In the genomic region with DNA sequence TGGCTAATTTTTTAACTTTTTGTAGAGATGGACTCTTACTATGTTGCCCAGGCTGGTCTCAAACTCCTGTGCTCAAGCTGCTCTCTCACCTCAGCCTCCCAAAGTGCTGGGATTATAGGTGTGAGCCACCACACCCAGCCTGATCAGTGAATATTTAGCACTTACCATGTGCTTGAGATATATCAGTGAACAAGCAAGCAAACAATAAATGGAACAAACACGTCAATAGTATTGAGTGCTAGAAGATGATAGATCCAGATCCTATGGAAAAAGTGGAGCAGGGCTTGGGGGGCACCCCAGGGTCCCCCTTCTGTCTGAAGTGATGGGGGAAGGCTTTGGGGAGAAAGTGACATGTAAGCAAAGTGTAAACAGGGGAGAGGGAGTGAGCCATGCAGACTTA, we compare ENCODE assay signal across 23 cellular contexts.
DNase-seq lines count a peak whose midpoint lies in the region; TF ChIP-seq lines count a peak whose summit lies in the region.
"Had no signal": no experiment of that assay in that cellular context is flagged by ENCODE, and none has a peak within 500 bp of the region (broad histone marks: within the 10 kb centered on the region; RNA-seq: fewer than 3 reads in every experiment).

No MANE protein-coding gene starts in this region.

- no peak for TF ChIP-seq EP300 in sigmoid colon (IDR thresholded peaks at IDR 0.05)

- H3K9me3 ChIP-seq in sigmoid colon = no peaks in the 10 kb centered on the region
- H3K9me3 ChIP-seq: BE2C, BLaER1 had no signal

- intact Hi-C loops in activated CD4-positive, alpha-beta T cell treated with anti-CD3 and anti-CD28 coated beads, Interleukin-2, amount 10 ng/mL, durations not matched to agents 24 days and 14 days (cut with micrococcal nuclease) = no loop called here
- intact Hi-C loops in sigmoid colon (cut with DNase I) = no loop called here

- CTCF ChIA-PET in RWPE1 (lab: Yijun Ruan, JAX) = no interaction called here

- POLR2A ChIA-PET in RWPE1 (lab: Yijun Ruan, JAX; ENCODE audit: low non-redundant PET) = no interaction called here

- 91 to 93% methylated on average over 1 of the region's 1 CpG for WGBS in sigmoid colon, 2 donors

- TF ChIP-seq CTCF in RWPE1 (conservative IDR thresholded peaks at IDR 0.05; ENCODE audit: low read depth) = no peak
- no peak for TF ChIP-seq CTCF in sigmoid colon (IDR thresholded peaks at IDR 0.05)

- no peaks in the 10 kb centered on the region for H3K9me3 Mint-ChIP-seq in activated CD4-positive, alpha-beta T cell treated with anti-CD3 and anti-CD28 coated beads, Interleukin-2, amount 10 ng/mL, durations not matched to agents 24 days and 14 days
- H3K9me3 Mint-ChIP-seq: CD14-positive monocyte; CD4-positive, alpha-beta memory T cell; CD4-positive, CD25-positive, alpha-beta regulatory T cell; CD8-positive, alpha-beta memory T cell had no signal

- no peaks in the 10 kb centered on the region for H3K4me1 Mint-ChIP-seq in activated CD4-positive, alpha-beta T cell treated with anti-CD3 and anti-CD28 coated beads, Interleukin-2, amount 10 ng/mL, durations not matched to agents 24 days and 14 days
- H3K4me1 Mint-ChIP-seq: CD14-positive monocyte; CD4-positive, alpha-beta memory T cell; CD8-positive, alpha-beta memory T cell had no signal

- no peak for TF ChIP-seq POLR2A in sigmoid colon (IDR thresholded peaks at IDR 0.05)

- peaks cover 25 to 84% (median 29%) of the 10 kb centered on the region in 4 donors for H3K36me3 ChIP-seq in sigmoid colon
- H3K36me3 ChIP-seq: BE2C, BLaER1 had no signal

- no peak overlapping the region for H3K4me3 ChIP-seq in sigmoid colon
- H3K4me3 ChIP-seq: BLaER1, GM12878 had no signal

- no peaks in the 10 kb centered on the region for H3K36me3 Mint-ChIP-seq in activated CD4-positive, alpha-beta T cell treated with anti-CD3 and anti-CD28 coated beads, Interleukin-2, amount 10 ng/mL, durations not matched to agents 24 days and 14 days (ENCODE audit: low read depth)
- H3K36me3 Mint-ChIP-seq: CD4-positive, alpha-beta memory T cell; CD4-positive, CD25-positive, alpha-beta regulatory T cell; CD8-positive, alpha-beta memory T cell had no signal

- H3K27me3 Mint-ChIP-seq in activated CD4-positive, alpha-beta T cell treated with anti-CD3 and anti-CD28 coated beads, Interleukin-2, amount 10 ng/mL, durations not matched to agents 24 days and 14 days = no peaks in the 10 kb centered on the region
- H3K27me3 Mint-ChIP-seq: CD4-positive, alpha-beta memory T cell; CD4-positive, CD25-positive, alpha-beta regulatory T cell; CD8-positive, alpha-beta memory T cell had no signal

- peak overlapping the region; percentile 11 for H3K27ac Mint-ChIP-seq in activated CD4-positive, alpha-beta T cell treated with anti-CD3 and anti-CD28 coated beads, Interleukin-2, amount 10 ng/mL, durations not matched to agents 24 days and 14 days
- H3K27ac Mint-ChIP-seq: CD14-positive monocyte; CD4-positive, alpha-beta memory T cell; CD4-positive, CD25-positive, alpha-beta regulatory T cell; CD8-positive, alpha-beta memory T cell had no signal

- DNase-seq in activated CD4-positive, alpha-beta T cell treated with anti-CD3 and anti-CD28 coated beads, Interleukin-2, amount 10 ng/mL, durations not matched to agents 24 days and 14 days = no peak
- no peak for DNase-seq in activated CD4-positive, alpha-beta T cell treated with anti-CD3 and anti-CD28 coated beads for 1 hour
- DNase-seq in RWPE1 (ENCODE audit: low spot score) (no peak), sigmoid colon (no peak), 8988T (no peak)
- DNase-seq: ACHN; BE2C; C1 segment of cervical spinal cord; CD4-positive, alpha-beta memory T cell; CD4-positive, CD25-positive, alpha-beta regulatory T cell; CD8-positive, alpha-beta memory T cell; COR-L47; DMS 273 treated with DMSO at 0.1 percent for 48 hours; DMS153; DMS53; DMS79; DND-41; EL; GDM1 had no signal

- H3K27ac ChIP-seq in RWPE1 (peak overlapping the region; percentile 66; the same call in 1 of the 2 replicates), sigmoid colon (peak overlapping the region in 3 of 4 donors; percentile 4 to 32 (median 8))
- H3K27ac ChIP-seq: 22Rv1, BLaER1 had no signal

- no peaks in the 10 kb centered on the region for H3K27me3 ChIP-seq in sigmoid colon
- H3K27me3 ChIP-seq: BE2C, BLaER1 had no signal

- peaks cover 0 to 7% (median 0%) of the 10 kb centered on the region in 4 donors for H3K4me1 ChIP-seq in sigmoid colon
- H3K4me1 ChIP-seq: BE2C, BLaER1 had no signal

- H3K4me3 Mint-ChIP-seq in activated CD4-positive, alpha-beta T cell treated with anti-CD3 and anti-CD28 coated beads, Interleukin-2, amount 10 ng/mL, durations not matched to agents 24 days and 14 days = no peak overlapping the region
- H3K4me3 Mint-ChIP-seq: CD14-positive monocyte; CD4-positive, alpha-beta memory T cell; CD4-positive, CD25-positive, alpha-beta regulatory T cell had no signal
